In genomic region chr15:37695719-37696118, GRCh38 we compare ENCODE assay signal across 2 cellular contexts.
TF ChIP-seq lines count a peak whose summit lies in the region.

No MANE protein-coding gene starts in this region.

TF ChIP-seq in SK-N-SH treated with all-trans-retinoic acid at 6 μM for 48 hours, 23 proteins besides CTCF, POLR2A, EP300 and RAD21 (continued from another document):
- no peak for TF ChIP-seq CREB5 (CRISPR knock-in tag; IDR thresholded peaks at IDR 0.05; ENCODE audit: low read depth)
- TF ChIP-seq CSDC2 (CRISPR knock-in tag; IDR thresholded peaks at IDR 0.05) = no peak
- TF ChIP-seq RARB (CRISPR knock-in tag; IDR thresholded peaks at IDR 0.05) = no peak
- no peak for TF ChIP-seq ZFP3 (CRISPR knock-in tag; IDR thresholded peaks at IDR 0.05)
- no peak for TF ChIP-seq SNAI2 (CRISPR knock-in tag; IDR thresholded peaks at IDR 0.05)
- no peak for TF ChIP-seq TOX (CRISPR knock-in tag; IDR thresholded peaks at IDR 0.05; ENCODE audit: borderline replicate concordance)
- TF ChIP-seq ZC3H10 (CRISPR knock-in tag; IDR thresholded peaks at IDR 0.05) = no peak
- TF ChIP-seq BACH2 (CRISPR knock-in tag; IDR thresholded peaks at IDR 0.05; ENCODE audit: borderline replicate concordance) = no peak
- TF ChIP-seq ISL1 (CRISPR knock-in tag; IDR thresholded peaks at IDR 0.05) = no peak
- no peak for TF ChIP-seq TSHZ2 (CRISPR knock-in tag; IDR thresholded peaks at IDR 0.05)
- no peak for TF ChIP-seq TCF4 (CRISPR knock-in tag; IDR thresholded peaks at IDR 0.05; ENCODE audit: borderline replicate concordance)
- no peak for TF ChIP-seq PPARA (CRISPR knock-in tag; IDR thresholded peaks at IDR 0.05; ENCODE audit: borderline replicate concordance)

TF ChIP-seq in H1, 55 proteins besides CTCF, POLR2A, EP300 and RAD21 (continued from another document):
- TF ChIP-seq TAF1 (IDR thresholded peaks at IDR 0.05; ENCODE audit: low read depth, low read length) (no peak), CEBPB (IDR thresholded peaks at IDR 0.05; ENCODE audit: low read depth, low read length) (no peak), GTF2F1 (IDR thresholded peaks at IDR 0.05; ENCODE audit: borderline replicate concordance, low read depth, low read length) (no peak), RFX5 (IDR thresholded peaks at IDR 0.05; ENCODE audit: borderline replicate concordance, low read depth, low read length) (no peak), ZNF274 (IDR thresholded peaks at IDR 0.05; ENCODE audit: borderline replicate concordance, extremely low read depth, low read length) (no peak), HDAC6 (IDR thresholded peaks at IDR 0.05; ENCODE audit: low read depth, low read length) (no peak), BCL11A (IDR thresholded peaks at IDR 0.05; ENCODE audit: low read depth in 2 of 2, low read length in 2 of 2) (no peak), RNF2 (IDR thresholded peaks at IDR 0.05; ENCODE audit: borderline replicate concordance, low read depth, low read length, missing control alignments, poor library complexity, severe bottlenecking) (no peak), TEAD4 (IDR thresholded peaks at IDR 0.05; ENCODE audit: low read depth, low read length) (no peak), SRF (IDR thresholded peaks at IDR 0.05; ENCODE audit: low read depth, low read length) (no peak), MAFK (IDR thresholded peaks at IDR 0.05; ENCODE audit: low read depth, low read length) (no peak), SAP30 (IDR thresholded peaks at IDR 0.05; ENCODE audit: insufficient read depth, insufficient replicate concordance, low read length) (no peak), BACH1 (IDR thresholded peaks at IDR 0.05; ENCODE audit: low read length) (no peak), SIX5 (IDR thresholded peaks at IDR 0.05; ENCODE audit: low read depth, low read length) (no peak)
